In genomic region chr12:128754275-128754674, GRCh38 we compare ENCODE assay signal across 20 cellular contexts.
DNase-seq lines count a peak whose midpoint lies in the region; ATAC-seq and TF ChIP-seq lines count a peak whose summit lies in the region.
"Had no signal": no experiment of that assay in that cellular context is flagged by ENCODE, and none has a peak within 500 bp of the region (broad histone marks: within the 10 kb centered on the region; RNA-seq: fewer than 3 reads in every experiment).

No MANE protein-coding gene starts in this region.

- H3K36me3 Mint-ChIP-seq in stimulated activated effector memory CD8-positive, alpha-beta T cell treated with anti-CD3 and anti-CD28 coated beads, Interleukin-12 subunit alpha, Interleukin-12 subunit beta, amount 100 ng/mL, for 72 hours: peaks cover 6% of the 10 kb centered on the region
- H3K36me3 Mint-ChIP-seq: CD4-positive, alpha-beta memory T cell had no signal

- no peaks in the 10 kb centered on the region for H3K4me1 Mint-ChIP-seq in stimulated activated naive CD8-positive, alpha-beta T cell treated with anti-CD3 and anti-CD28 coated beads, Interleukin-15, amount 100 ng/mL, for 72 hours
- H3K4me1 Mint-ChIP-seq in stimulated activated effector memory CD8-positive, alpha-beta T cell treated with anti-CD3 and anti-CD28 coated beads, Interleukin-12 subunit alpha, Interleukin-12 subunit beta, amount 100 ng/mL, for 72 hours: peaks cover 15% of the 10 kb centered on the region
- H3K4me1 Mint-ChIP-seq: CD4-positive, alpha-beta memory T cell had no signal

- H3K36me3 ChIP-seq in esophagus muscularis mucosa: no peaks in the 10 kb centered on the region
- H3K36me3 ChIP-seq: BE2C had no signal

- 93% methylated on average over 2 of the region's 3 CpGs for WGBS in esophagus muscularis mucosa

- in situ Hi-C loops in ACHN (cut with HindIII; ENCODE audit: low pct_ligation_motif_present, low pct_unique_long_range_greater_than_20kb, low sequenced_read_pairs): no loop called here

- no peak overlapping the region for H3K27ac ChIP-seq in esophagus muscularis mucosa (replicated peaks in 1 of 4)

- no peak for TF ChIP-seq POLR2A in esophagus muscularis mucosa (IDR thresholded peaks at IDR 0.05; ENCODE audit: low read depth)

- H3K9me3 Mint-ChIP-seq in stimulated activated naive CD8-positive, alpha-beta T cell treated with anti-CD3 and anti-CD28 coated beads, Interleukin-15, amount 100 ng/mL, for 72 hours: no peaks in the 10 kb centered on the region
- H3K9me3 Mint-ChIP-seq in stimulated activated effector memory CD8-positive, alpha-beta T cell treated with anti-CD3 and anti-CD28 coated beads, Interleukin-12 subunit alpha, Interleukin-12 subunit beta, amount 100 ng/mL, for 72 hours: peaks cover 3% of the 10 kb centered on the region

- H3K27ac Mint-ChIP-seq in stimulated activated naive CD8-positive, alpha-beta T cell treated with anti-CD3 and anti-CD28 coated beads, Interleukin-15, amount 100 ng/mL, for 72 hours: no peak overlapping the region
- H3K27ac Mint-ChIP-seq in stimulated activated effector memory CD8-positive, alpha-beta T cell treated with anti-CD3 and anti-CD28 coated beads, Interleukin-12 subunit alpha, Interleukin-12 subunit beta, amount 100 ng/mL, for 72 hours: peak overlapping the region; percentile 72
- H3K27ac Mint-ChIP-seq: CD4-positive, alpha-beta memory T cell had no signal

- no peak overlapping the region for H3K4me3 Mint-ChIP-seq in stimulated activated naive CD8-positive, alpha-beta T cell treated with anti-CD3 and anti-CD28 coated beads, Interleukin-15, amount 100 ng/mL, for 72 hours
- no peak overlapping the region for H3K4me3 Mint-ChIP-seq in stimulated activated effector memory CD8-positive, alpha-beta T cell treated with anti-CD3 and anti-CD28 coated beads, Interleukin-12 subunit alpha, Interleukin-12 subunit beta, amount 100 ng/mL, for 72 hours
- H3K4me3 Mint-ChIP-seq: CD4-positive, alpha-beta memory T cell had no signal

- no peak for TF ChIP-seq EP300 in esophagus muscularis mucosa (IDR thresholded peaks at IDR 0.05)

- peak; percentile 14 for ATAC-seq in stimulated activated naive CD8-positive, alpha-beta T cell treated with anti-CD3 and anti-CD28 coated beads, Interleukin-15, Interleukin-2, amounts not matched to agents 100 U/mL and 50 U/mL, for 24 hours
- no peak for ATAC-seq in stimulated activated naive CD8-positive, alpha-beta T cell treated with anti-CD3 and anti-CD28 coated beads, Interleukin-15, amount 100 ng/mL, for 72 hours
- ATAC-seq in esophagus mucosa (peak; percentile 26), GM21390 (IDR thresholded peaks at IDR 0.05; ENCODE audit: unreplicated experiment) (no peak)
- peak; percentile 99 for ATAC-seq in stimulated activated effector memory CD8-positive, alpha-beta T cell treated with anti-CD3 and anti-CD28 coated beads, Interleukin-12 subunit alpha, Interleukin-12 subunit beta, amount 100 ng/mL, for 72 hours
- ATAC-seq: Panc1 had no signal

- intact Hi-C loops in esophagus muscularis mucosa (cut with DNase I): no loop called here

- H3K4me1 ChIP-seq in esophagus muscularis mucosa: no peaks in the 10 kb centered on the region
- H3K4me1 ChIP-seq: BE2C had no signal

- H3K27me3 Mint-ChIP-seq in stimulated activated naive CD8-positive, alpha-beta T cell treated with anti-CD3 and anti-CD28 coated beads, Interleukin-15, amount 100 ng/mL, for 72 hours: peaks cover 7% of the 10 kb centered on the region

- H3K4me3 ChIP-seq in esophagus muscularis mucosa: no peak overlapping the region

- H3K9me3 ChIP-seq in esophagus muscularis mucosa: peaks cover 0 to 4% (median 0%) of the 10 kb centered on the region in 4 donors
- H3K9me3 ChIP-seq: BE2C, SK-N-SH had no signal

- H3K27me3 ChIP-seq in esophagus muscularis mucosa: no peaks in the 10 kb centered on the region
- H3K27me3 ChIP-seq: BE2C had no signal

- no peak for TF ChIP-seq CTCF in esophagus muscularis mucosa (IDR thresholded peaks at IDR 0.05)

- DNase-seq in stimulated activated naive CD8-positive, alpha-beta T cell treated with anti-CD3 and anti-CD28 coated beads, Interleukin-15, Interleukin-2, amounts not matched to agents 100 U/mL and 50 U/mL, for 24 hours: no peak
- DNase-seq in stimulated activated naive CD8-positive, alpha-beta T cell treated with anti-CD3 and anti-CD28 coated beads, Interleukin-15, amount 100 ng/mL, for 72 hours: no peak
- DNase-seq in RKO (ENCODE audit: low spot score) (peak; percentile 66), ACHN (no peak), esophagus muscularis mucosa (ENCODE audit: extremely low spot score) (no peak)
- DNase-seq in stimulated activated effector memory CD8-positive, alpha-beta T cell treated with anti-CD3 and anti-CD28 coated beads, Interleukin-12 subunit alpha, Interleukin-12 subunit beta, amount 100 ng/mL, for 72 hours (ENCODE audit: low spot score in 2 of 2): no peak
- DNase-seq: BE2C; CD4-positive, alpha-beta memory T cell; DMS79 treated with DMSO at 0.1 percent for 48 hours; MM.1S; NCI-H1105; NCI-H1694 treated with DMSO at 0.1 percent for 48 hours; NCI-H2107; NCI-H2227 treated with DMSO at 0.1 percent for 48 hours; NCI-H524 treated with DMSO at 0.1 percent for 48 hours; SHP77; SK-N-SH had no signal

Comparison
In these comparisons a context has a peak if more than half of its experiments do, and no peak if none do; other contexts are left out.
1. ATAC-seq: peak in stimulated activated naive CD8-positive, alpha-beta T cell treated with anti-CD3 and anti-CD28 coated beads, Interleukin-15, Interleukin-2, amounts not matched to agents 100 U/mL and 50 U/mL, for 24 hours (single experiment), esophagus mucosa (single experiment) and stimulated activated effector memory CD8-positive, alpha-beta T cell treated with anti-CD3 and anti-CD28 coated beads, Interleukin-12 subunit alpha, Interleukin-12 subunit beta, amount 100 ng/mL, for 72 hours (single experiment); none in stimulated activated naive CD8-positive, alpha-beta T cell treated with anti-CD3 and anti-CD28 coated beads, Interleukin-15, amount 100 ng/mL, for 72 hours (single experiment) and GM21390 (single experiment).